In the genomic region with DNA sequence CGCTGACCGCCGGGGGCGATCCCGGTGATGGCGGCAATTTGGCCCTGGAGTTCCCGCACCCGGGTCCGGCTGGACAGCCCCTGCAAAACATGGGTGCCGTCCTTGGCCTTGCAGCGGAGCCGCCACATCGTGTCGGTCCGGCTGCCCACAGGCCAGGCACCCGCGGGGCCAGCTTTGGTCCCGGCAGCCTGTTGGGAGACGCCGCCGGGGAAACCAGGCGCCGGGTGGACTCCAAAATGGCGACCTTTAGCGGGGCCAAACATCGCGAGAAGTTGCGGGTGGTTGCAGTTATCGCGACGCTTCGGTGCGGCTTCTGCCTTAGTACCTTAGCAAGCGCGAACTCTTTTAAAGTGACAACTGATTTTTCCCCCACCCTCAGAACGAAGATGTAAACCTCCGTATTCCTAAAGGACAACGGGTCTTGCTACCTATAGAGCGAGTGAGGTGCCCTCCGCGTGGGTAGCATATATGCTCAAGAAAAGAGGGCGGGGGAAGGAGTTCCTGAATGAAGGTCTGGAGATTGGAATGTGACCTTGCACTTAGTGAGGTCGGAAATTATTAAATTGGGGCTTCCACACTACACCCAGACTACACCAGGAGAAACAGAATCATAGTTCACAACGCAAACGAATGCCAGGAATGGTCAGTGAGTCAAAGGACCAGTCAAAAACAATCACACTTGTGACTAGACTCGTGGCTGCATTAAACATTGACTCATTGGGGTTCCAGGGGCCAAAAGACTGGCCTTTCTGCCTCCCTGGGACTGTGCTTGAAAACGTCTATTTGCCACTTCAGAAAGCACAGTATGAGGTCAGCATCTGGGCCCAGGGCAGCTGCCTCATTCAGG, we compare ENCODE assay signal across 7 cellular contexts.
A peak's percentile ranks its signal among the peaks of the same experiment; 100 is the strongest.
DNase-seq lines count a peak whose midpoint lies in the region; ATAC-seq lines count a peak whose summit lies in the region.

A gene (minus strand): TSS at position 441 of the 847 bp plus-strand sequence. CDS start 178 bp downstream, at position 263.

- DNase-seq in NCI-H510A treated with DMSO at 0.1 percent for 48 hours (lab: John Stamatoyannopoulos, UW) = peak; percentile 84
- peak; percentile 87 to 92 for DNase-seq in activated CD4-positive, alpha-beta T cell treated with anti-CD3 and anti-CD28 coated beads for 4 hours
- DNase-seq in stimulated activated CD4-positive, alpha-beta T cell treated with anti-CD3 and anti-CD28 coated beads, Interleukin-15, amount 100 ng/mL, for 48 hours (ENCODE audit: low read depth in 2 of 2) = peak; percentile 87 to 88

- peak; percentile 49 for ATAC-seq in GM18520 (IDR thresholded peaks at IDR 0.05; ENCODE audit: unreplicated experiment)
- peak; percentile 49 for ATAC-seq in HG03175 (IDR thresholded peaks at IDR 0.05; ENCODE audit: unreplicated experiment)

- no peaks in the 10 kb centered on the region for H3K27me3 ChIP-seq in layer of hippocampus (ENCODE audit: control insufficient read depth, insufficient read depth, low read length)

- H3K27ac ChIP-seq in cingulate gyrus (ENCODE audit: low read depth, low read length) (peak within 1 kb of the TSS; percentile 92), layer of hippocampus (ENCODE audit: low read depth, low read length) (peak within 1 kb of the TSS; percentile 93)

Comparison
In these comparisons a context has a peak if more than half of its experiments do, and no peak if none do; other contexts are left out.
1. Peak in every context shown above with its lines: DNase-seq, ATAC-seq and H3K27ac ChIP-seq.